Comparison of ENCODE assay signal across 8 cellular contexts in genomic region chrX:71111141-71111843, GRCh38. TPM values are rescaled to one million over a fixed set of nuclear protein-coding genes. Genes with fewer than 3 reads are reported as not detected.
A peak's percentile ranks its signal among the peaks of the same experiment; 100 is the strongest.
DNase-seq lines count a peak whose midpoint lies in the region; ATAC-seq and TF ChIP-seq lines count a peak whose summit lies in the region.

Gene IL2RG, minus strand, starts transcription at chrX:71111577. Its CDS starts 38 bp downstream, at chrX:71111539.

- intact Hi-C loops in left ventricle myocardium superior (cut with micrococcal nuclease): no loop called here

- H3K36me3 ChIP-seq in esophagus (ENCODE audit: control insufficient read depth in 2 of 2, insufficient read depth in 2 of 2, low read length in 1 of 2) (no peaks in the 10 kb centered on the region), brain microvascular endothelial cell (replicated peaks) (no peaks in the 10 kb centered on the region)

- H3K4me1 ChIP-seq in esophagus (ENCODE audit: control insufficient read depth in 2 of 2, insufficient read depth in 2 of 2, low read length in 1 of 2): no peaks in the 10 kb centered on the region

- WGBS in esophagus, 2 donors: 52 to 58% methylated on average over 8 of the region's 8 CpGs

- in situ Hi-C loops in brain microvascular endothelial cell (cut with HindIII; ENCODE audit: low pct_ligation_motif_present, low sequenced_read_pairs): no loop called here

- H3K27me3 ChIP-seq in esophagus (ENCODE audit: control insufficient read depth in 1 of 2, insufficient read depth in 2 of 2, low read length in 2 of 2) (no peaks in the 10 kb centered on the region), brain microvascular endothelial cell (replicated peaks) (no peaks in the 10 kb centered on the region)

- H3K9me3 ChIP-seq in esophagus (ENCODE audit: control insufficient read depth in 2 of 2, insufficient read depth in 1 of 2, low read depth in 1 of 2, low read length in 1 of 2): no peaks in the 10 kb centered on the region

- DNase-seq in activated CD4-positive, CD25-positive, alpha-beta regulatory T cell treated with anti-CD3 and anti-CD28 coated beads, Interleukin-2, amount 50 U/mL, for 16 hours (ENCODE audit: low read depth, low spot score): peak; percentile 69
- peak; percentile 44 to 73 for DNase-seq in stimulated activated CD8-positive, alpha-beta memory T cell treated with anti-CD3 and anti-CD28 coated beads, Interleukin-7, amount 100 ng/mL, for 48 hours (ENCODE audit: extremely low read depth in 1 of 2, low read depth in 1 of 2)
- DNase-seq in brain microvascular endothelial cell (no peak), left ventricle myocardium superior (no peak), NCI-H1092 treated with DMSO at 0.1 percent for 48 hours (lab: John Stamatoyannopoulos, UW) (no peak)

- H3K27ac ChIP-seq in esophagus (ENCODE audit: low read depth in 2 of 2, low read length in 1 of 2) (peak within 1 kb of the TSS; percentile 48 to 73), brain microvascular endothelial cell (no peak within 1 kb of the TSS)

- TF ChIP-seq CTCF in brain microvascular endothelial cell (IDR thresholded peaks at IDR 0.05; ENCODE audit: low read depth, low read length, missing control alignments): no peak

- ATAC-seq in GM19324 (IDR thresholded peaks at IDR 0.05; ENCODE audit: low FRiP score, unreplicated experiment) (peak; percentile 85), HG03342 (IDR thresholded peaks at IDR 0.05; ENCODE audit: unreplicated experiment) (peak; percentile 88), left ventricle myocardium superior (no peak)

- H3K4me3 ChIP-seq in esophagus (ENCODE audit: low read depth in 1 of 2, low read length in 2 of 2) (peak within 1 kb of the TSS; percentile 14 to 46), brain microvascular endothelial cell (ENCODE audit: low read depth, low read length) (no peak within 1 kb of the TSS)

RNA-seq across cellular contexts. Expression of gene IL2RG, which starts in this region (rescaled TPM):
- 10 to 100 TPM in 1 of 2 donors, 1 to 10 TPM in 1; 9.2 to 23.1 TPM for polyA plus RNA-seq in esophagus
- 3.0 TPM for total RNA-seq in left ventricle myocardium superior

Comparison
In these comparisons a context has a peak if more than half of its experiments do, and no peak if none do; other contexts are left out.
1. DNase-seq: peak in activated CD4-positive, CD25-positive, alpha-beta regulatory T cell treated with anti-CD3 and anti-CD28 coated beads, Interleukin-2, amount 50 U/mL, for 16 hours (single experiment) and stimulated activated CD8-positive, alpha-beta memory T cell treated with anti-CD3 and anti-CD28 coated beads, Interleukin-7, amount 100 ng/mL, for 48 hours (2 of 2); none in brain microvascular endothelial cell (single experiment), left ventricle myocardium superior (single experiment) and NCI-H1092 treated with DMSO at 0.1 percent for 48 hours (single experiment).